19 cellular contexts compared by ENCODE assay signal in genomic region chr17:28499366-28499668, GRCh38. TPM values are rescaled to one million over a fixed set of nuclear protein-coding genes. Genes with fewer than 3 reads are reported as not detected.
"Had no signal": no experiment of that assay in that cellular context is flagged by ENCODE, and none has a peak within 500 bp of the region (broad histone marks: within the 10 kb centered on the region; RNA-seq: fewer than 3 reads in every experiment).

No MANE protein-coding gene starts in this region.

- H3K27ac ChIP-seq: ascending aorta, dorsolateral prefrontal cortex, lower lobe of right lung, neutrophil, right atrium auricular region, thyroid gland, vagina had no signal

- H3K9me3 ChIP-seq: ascending aorta, lower lobe of right lung, neutrophil, right atrium auricular region, thyroid gland, vagina had no signal

- DNase-seq: activated CD4-positive, alpha-beta T cell treated with anti-CD3 and anti-CD28 coated beads for 36 hours; activated CD8-positive, alpha-beta memory T cell treated with anti-CD3 and anti-CD28 coated beads, Interleukin-2, amount 50 U/mL, for 48 hours; activated CD8-positive, alpha-beta T cell treated with anti-CD3 and anti-CD28 coated beads for 36 hours; activated naive CD4-positive, alpha-beta T cell; dorsolateral prefrontal cortex; hypothalamus; midbrain; naive thymus-derived CD4-positive, alpha-beta T cell; thyroid gland had no signal

- H3K36me3 ChIP-seq: ascending aorta, lower lobe of right lung, neutrophil, right atrium auricular region, thyroid gland, vagina had no signal

- H3K27me3 ChIP-seq: ascending aorta, dorsolateral prefrontal cortex, neutrophil, right atrium auricular region, thyroid gland, vagina had no signal

- H3K4me1 ChIP-seq: ascending aorta, lower lobe of right lung, right atrium auricular region had no signal

- ATAC-seq: activated CD4-positive, alpha-beta T cell treated with anti-CD3 and anti-CD28 coated beads for 36 hours; activated CD8-positive, alpha-beta T cell treated with anti-CD3 and anti-CD28 coated beads for 36 hours; lower lobe of right lung; naive thymus-derived CD4-positive, alpha-beta T cell had no signal

- H3K4me3 ChIP-seq: ascending aorta, dorsolateral prefrontal cortex, lower lobe of right lung, right atrium auricular region, skin epidermis, thyroid gland, vagina had no signal

RNA-seq across cellular contexts. Expression of gene FOXN1, which starts 6.8 kb away (rescaled TPM):
- total RNA-seq: activated CD4-positive, alpha-beta T cell treated with anti-CD3 and anti-CD28 coated beads for 36 hours; activated CD8-positive, alpha-beta T cell treated with anti-CD3 and anti-CD28 coated beads for 36 hours; activated T-helper 1 cell treated with anti-CD3 and anti-CD28 coated beads, Interleukin-12 subunit alpha, Interleukin-12 subunit beta, Interleukin-2, Interleukin-4 antibody, amounts not matched to agents 30 ng/mL and 10 ng/mL and 1 ng/mL, durations not matched to agents 14 hours and 24 hours and 36 hours; ascending aorta; bronchial epithelial cell; chondrocyte; dorsolateral prefrontal cortex; glomerular endothelial cell; naive thymus-derived CD4-positive, alpha-beta T cell; right atrium auricular region had no signal
- polyA plus RNA-seq: naive thymus-derived CD4-positive, alpha-beta T cell had no signal

RNA-seq across cellular contexts. Expression of gene SLC13A2, which starts 25.9 kb away (rescaled TPM):
- total RNA-seq: activated CD4-positive, alpha-beta T cell treated with anti-CD3 and anti-CD28 coated beads for 36 hours; activated CD8-positive, alpha-beta T cell treated with anti-CD3 and anti-CD28 coated beads for 36 hours; activated T-helper 1 cell treated with anti-CD3 and anti-CD28 coated beads, Interleukin-12 subunit alpha, Interleukin-12 subunit beta, Interleukin-2, Interleukin-4 antibody, amounts not matched to agents 30 ng/mL and 10 ng/mL and 1 ng/mL, durations not matched to agents 14 hours and 24 hours and 36 hours; ascending aorta; bronchial epithelial cell; chondrocyte; glomerular endothelial cell; lower lobe of right lung; naive thymus-derived CD4-positive, alpha-beta T cell; right atrium auricular region; thyroid gland; vagina had no signal
- polyA plus RNA-seq: naive thymus-derived CD4-positive, alpha-beta T cell had no signal
